In the genomic region with DNA sequence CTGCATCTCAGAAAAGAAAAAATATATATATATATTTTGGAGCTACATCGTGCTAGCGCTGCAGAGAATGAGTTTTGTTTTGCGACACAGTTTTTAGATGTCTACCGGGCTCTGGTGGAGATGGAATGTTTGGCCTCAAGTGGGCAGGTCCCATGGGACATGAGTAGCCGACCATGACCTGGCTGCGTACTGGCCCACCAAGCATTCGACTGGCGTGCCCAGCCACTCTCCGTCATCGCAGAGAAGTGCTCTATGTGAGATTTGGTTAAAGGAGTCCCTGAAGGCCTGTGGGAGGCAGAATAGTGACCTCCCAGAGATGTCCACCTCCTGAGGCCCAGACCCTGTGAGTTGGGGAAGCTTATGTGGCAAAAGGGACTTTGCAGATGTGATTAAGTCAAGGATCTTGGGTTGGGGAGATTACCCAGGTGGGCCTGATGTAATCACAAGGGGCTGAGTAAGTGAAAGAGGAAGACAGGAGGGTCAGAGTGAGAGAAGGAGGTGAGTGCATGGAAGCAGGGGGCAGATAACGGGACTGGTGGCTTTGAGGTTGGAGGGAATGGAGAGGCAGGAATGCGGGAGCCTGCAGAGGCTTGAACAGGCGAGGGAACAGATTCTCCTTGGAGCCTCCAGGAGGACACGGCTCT, we compare ENCODE assay signal across 14 cellular contexts. TPM values are rescaled to one million over a fixed set of nuclear protein-coding genes. Genes with fewer than 3 reads are reported as not detected.
"Had no signal": no experiment of that assay in that cellular context is flagged by ENCODE, and none has a peak within 500 bp of the region (broad histone marks: within the 10 kb centered on the region; RNA-seq: fewer than 3 reads in every experiment).

No MANE protein-coding gene starts in this region.

- H3K4me1 Mint-ChIP-seq: activated T-helper 17 cell treated with anti-CD3 and anti-CD28 coated beads, Interleukin-2, amount 50 U/mL, for 72 hours had no signal

- DNase-seq: activated CD4-positive, CD25-positive, alpha-beta regulatory T cell treated with anti-CD3 and anti-CD28 coated beads, Interleukin-2, amount 50 U/mL, for 72 hours; activated naive CD4-positive, alpha-beta T cell treated with Interleukin-2 at 50 U/mL for 16 hours; mesendoderm had no signal

- H3K27ac Mint-ChIP-seq: activated T-helper 17 cell treated with anti-CD3 and anti-CD28 coated beads, Interleukin-2, amount 50 U/mL, for 72 hours had no signal

- H3K9me3 Mint-ChIP-seq: activated T-helper 17 cell treated with anti-CD3 and anti-CD28 coated beads, Interleukin-2, amount 50 U/mL, for 72 hours had no signal

- H3K4me1 ChIP-seq: right lobe of liver, thyroid gland had no signal

- H3K27me3 ChIP-seq: right lobe of liver, thyroid gland had no signal

- H3K4me3 Mint-ChIP-seq: activated T-helper 17 cell treated with anti-CD3 and anti-CD28 coated beads, Interleukin-2, amount 50 U/mL, for 72 hours had no signal

- H3K27ac ChIP-seq: epithelial cell of prostate, right lobe of liver, thyroid gland had no signal

- H3K9me3 ChIP-seq: right lobe of liver, thyroid gland had no signal

- H3K4me3 ChIP-seq: right lobe of liver, smooth muscle cell, thyroid gland had no signal

- H3K4me2 ChIP-seq: smooth muscle cell had no signal

- H3K36me3 ChIP-seq: right lobe of liver, thyroid gland had no signal

- ATAC-seq: activated T-helper 17 cell treated with anti-CD3 and anti-CD28 coated beads, Interleukin-2, amount 50 U/mL, for 72 hours had no signal

RNA-seq across cellular contexts. Expression of a gene that starts 0.8 kb away (rescaled TPM):
- total RNA-seq: activated CD8-positive, alpha-beta memory T cell treated with anti-CD3 and anti-CD28 coated beads for 36 hours; activated T-helper 17 cell treated with anti-CD3 and anti-CD28 coated beads, Interleukin-2, amount 50 U/mL, for 72 hours; chondrocyte; dermis microvascular lymphatic vessel endothelial cell; osteocyte; pulmonary artery endothelial cell; smooth muscle cell had no signal

RNA-seq across cellular contexts. Expression of a gene that starts 31.7 kb away (rescaled TPM):
- total RNA-seq: chondrocyte, dermis microvascular lymphatic vessel endothelial cell, frontal cortex, osteocyte, pulmonary artery endothelial cell, smooth muscle cell had no signal
